13 cellular contexts compared by ENCODE assay signal in the genomic region with DNA sequence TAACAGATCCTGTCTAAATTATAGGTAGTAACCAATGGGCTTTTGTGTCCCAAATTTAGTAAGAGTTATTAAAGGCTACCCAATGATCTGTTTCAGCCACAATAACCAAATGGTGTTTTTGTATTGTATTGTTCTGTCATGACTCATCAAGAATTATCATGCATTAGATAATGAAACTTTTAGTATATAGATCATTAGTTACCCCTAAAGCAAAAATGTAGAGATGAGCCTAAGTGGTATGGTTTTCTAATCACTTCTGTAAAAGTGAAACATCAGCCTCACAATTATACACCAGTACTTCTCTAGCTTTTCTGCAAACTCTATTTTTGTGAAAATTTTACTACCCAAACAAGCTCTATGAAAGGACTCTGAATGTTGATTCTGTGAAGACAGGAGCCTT.
A peak's percentile ranks its signal among the peaks of the same experiment; 100 is the strongest.
DNase-seq lines count a peak whose midpoint lies in the region; ATAC-seq and TF ChIP-seq lines count a peak whose summit lies in the region.
"Had no signal": no experiment of that assay in that cellular context is flagged by ENCODE, and none has a peak within 500 bp of the region (broad histone marks: within the 10 kb centered on the region; RNA-seq: fewer than 3 reads in every experiment).

No MANE protein-coding gene starts in this region.

- no peak overlapping the region for H3K9ac ChIP-seq in Karpas-422 (ENCODE audit: low read length)
- H3K9ac ChIP-seq: GM23248 had no signal

- peak; percentile 21 for DNase-seq in NCI-H69 (lab: John Stamatoyannopoulos, UW)
- DNase-seq in dorsolateral prefrontal cortex: no peak
- DNase-seq in Karpas-422: no peak
- DNase-seq: Caco-2; CD8-positive, alpha-beta memory T cell; GM23248; KBM-7 had no signal

- no peaks in the 10 kb centered on the region for H3K36me3 ChIP-seq in ACC112 (ENCODE audit: insufficient read depth, low read length)
- no peaks in the 10 kb centered on the region for H3K36me3 ChIP-seq in Karpas-422 (ENCODE audit: insufficient read depth, low read length)

- no peaks in the 10 kb centered on the region; the same call in 1 of the 2 replicates for H3K9me3 ChIP-seq in Karpas-422 (ENCODE audit: low read length)
- H3K9me3 ChIP-seq: A549, Caco-2 had no signal

- ATAC-seq in GM18868 (IDR thresholded peaks at IDR 0.05; ENCODE audit: unreplicated experiment) (peak; percentile 77), GM19324 (IDR thresholded peaks at IDR 0.05; ENCODE audit: low FRiP score, unreplicated experiment) (no peak), GM21619 (IDR thresholded peaks at IDR 0.05; ENCODE audit: unreplicated experiment) (no peak)
- ATAC-seq: A549, HCT116 had no signal

- H3K9me2 ChIP-seq in Karpas-422 (replicated peaks; ENCODE audit: insufficient read depth, low read length): 0 out of 2 replicates have a peak, but pooled peaks cover 2% of the 10 kb centered on the region

- no peaks in the 10 kb centered on the region for H4K20me1 ChIP-seq in Karpas-422 (ENCODE audit: insufficient read depth, low read depth, low read length)

- H3K4me1 ChIP-seq in ACC112 (ENCODE audit: control insufficient read depth, insufficient read depth, low read length, unreplicated experiment): peaks cover 3% of the 10 kb centered on the region
- no peaks in the 10 kb centered on the region for H3K4me1 ChIP-seq in Karpas-422 (ENCODE audit: low read length)
- H3K4me1 ChIP-seq: A549, Caco-2 had no signal

- H2AFZ ChIP-seq in ACC112 (ENCODE audit: low read length, unreplicated experiment) (peak overlapping the region; percentile 17), Karpas-422 (ENCODE audit: low read length) (no peak overlapping the region)
- H2AFZ ChIP-seq: GM23248 had no signal

- H3K27ac ChIP-seq in ACC112 (ENCODE audit: low read depth, low read length) (no peak overlapping the region), dorsolateral prefrontal cortex (peak overlapping the region in 49 of 59 donors; percentile 5 to 82 (median 52)), Karpas-422 (ENCODE audit: low read length) (no peak overlapping the region)
- H3K27ac ChIP-seq: A549, GM23248 had no signal

- intact Hi-C loops in dorsolateral prefrontal cortex (cut with DNase I): loop anchor here in 1 of 2 donors (5.0 kb wide), 1 partner anchor 72 kb away; a partner anchor contains a TSS

- H3K27me3 ChIP-seq in ACC112 (ENCODE audit: insufficient read depth, low read length): no peaks in the 10 kb centered on the region
- H3K27me3 ChIP-seq in dorsolateral prefrontal cortex: no peaks in the 10 kb centered on the region
- no peaks in the 10 kb centered on the region for H3K27me3 ChIP-seq in Karpas-422 (ENCODE audit: low read length)

- no peak overlapping the region for H3K4me3 ChIP-seq in ACC112 (ENCODE audit: low read depth, low read length)
- peak overlapping the region in 30 of 59 donors; percentile 1 to 45 (median 20) for H3K4me3 ChIP-seq in dorsolateral prefrontal cortex
- no peak overlapping the region for H3K4me3 ChIP-seq in Karpas-422 (ENCODE audit: low read length)
- H3K4me3 ChIP-seq: A549, GM23248 had no signal

- H3K4me2 ChIP-seq in Karpas-422 (ENCODE audit: low read depth, low read length, poor library complexity, severe bottlenecking): no peak overlapping the region
- H3K4me2 ChIP-seq: A549 had no signal

- TF ChIP-seq CTCF in dorsolateral prefrontal cortex (IDR thresholded peaks at IDR 0.05 in 54 of 56, conservative IDR thresholded peaks at IDR 0.05 in 2 of 56; ENCODE audit: low read depth in 1 of 56, partially characterized antibody in 56 of 56): no peak

- H3K79me2 ChIP-seq in ACC112 (ENCODE audit: control insufficient read depth, insufficient read depth, low read length, unreplicated experiment): no peaks in the 10 kb centered on the region
- H3K79me2 ChIP-seq in Karpas-422 (ENCODE audit: low read length): no peaks in the 10 kb centered on the region

Comparison
In these comparisons a context has a peak if more than half of its experiments do, and no peak if none do; other contexts are left out.
1. H3K27ac ChIP-seq: peak in dorsolateral prefrontal cortex (49 of 59); none in ACC112 (single experiment) and Karpas-422 (single experiment).
2. H3K4me3 ChIP-seq: peak in dorsolateral prefrontal cortex (30 of 59); none in ACC112 (single experiment) and Karpas-422 (single experiment).